Comparison of ENCODE assay signal across 24 cellular contexts in the genomic region with DNA sequence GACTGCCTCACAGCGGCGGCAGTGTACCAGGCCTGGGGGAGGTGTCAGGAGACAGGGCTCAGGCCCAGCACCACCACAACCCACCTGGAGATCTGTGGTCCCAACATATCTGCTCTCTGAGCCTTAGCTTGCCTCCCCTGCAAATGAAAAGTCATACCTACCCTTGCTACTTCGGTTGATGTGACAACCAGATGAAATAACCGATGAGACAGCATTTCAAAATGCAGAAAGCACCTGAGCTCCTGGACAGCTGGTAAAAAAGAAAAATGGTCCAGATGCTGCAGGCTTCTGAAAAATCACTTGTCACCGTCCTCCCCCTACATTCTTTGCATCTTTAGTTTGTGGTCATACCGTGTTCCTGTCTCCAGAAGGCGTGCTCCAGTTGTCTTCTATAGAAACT.
"Had no signal": no experiment of that assay in that cellular context is flagged by ENCODE, and none has a peak within 500 bp of the region (broad histone marks: within the 10 kb centered on the region; RNA-seq: fewer than 3 reads in every experiment).

No MANE protein-coding gene starts in this region.

- ATAC-seq: PC-3, WTC11 had no signal

- H3K4me1 ChIP-seq: adrenal gland had no signal

- H3K4me2 ChIP-seq: KMS-11 had no signal

- H3K9ac ChIP-seq: KMS-11 had no signal

- H3K27me3 ChIP-seq: adrenal gland had no signal

- H3K27ac ChIP-seq: adrenal gland, KMS-11 had no signal

- H3K4me3 Mint-ChIP-seq: activated CD4-positive, alpha-beta memory T cell treated with anti-CD3 and anti-CD28 coated beads for 36 hours; activated CD4-positive, alpha-beta T cell treated with anti-CD3 and anti-CD28 coated beads, Interleukin-2, amount 10 ng/mL, durations not matched to agents 24 days and 14 days; T-helper 1 cell treated with Interleukin-12 subunit alpha and Interleukin-12 subunit beta and Interleukin-4 antibody, amounts not matched to agents 30 μg/mL and 1 μg/mL, for 36 hours; WTC11 had no signal

- H3K9me3 Mint-ChIP-seq: activated CD4-positive, alpha-beta memory T cell treated with anti-CD3 and anti-CD28 coated beads for 36 hours; activated CD4-positive, alpha-beta T cell treated with anti-CD3 and anti-CD28 coated beads, Interleukin-2, amount 10 ng/mL, durations not matched to agents 24 days and 14 days; activated T-helper 2 cell treated with anti-CD3 and anti-CD28 coated beads, Interferon-gamma antibody, Interleukin-2, Interleukin-4, amounts not matched to agents 10 μg/mL and 5 μg/mL and 100 μg/mL, durations not matched to agents 14 hours and 24 hours and 36 hours; T-helper 1 cell treated with Interleukin-12 subunit alpha and Interleukin-12 subunit beta and Interleukin-4 antibody, amounts not matched to agents 30 μg/mL and 1 μg/mL, for 36 hours had no signal

- H3K36me3 ChIP-seq: adrenal gland, MG63 had no signal

- DNase-seq: activated CD4-positive, alpha-beta memory T cell treated with anti-CD3 and anti-CD28 coated beads for 36 hours; activated CD4-positive, alpha-beta T cell treated with anti-CD3 and anti-CD28 coated beads, Interleukin-2, amount 10 ng/mL, durations not matched to agents 24 days and 14 days; activated CD4-positive, CD25-positive, alpha-beta regulatory T cell treated with anti-CD3 and anti-CD28 coated beads, Interleukin-2, amount 50 U/mL, for 72 hours; activated CD8-positive, alpha-beta memory T cell treated with anti-CD3 and anti-CD28 coated beads for 24 hours; activated gamma-delta T cell treated with Interleukin-2 at 50 U/mL for 16 hours; activated naive CD4-positive, alpha-beta T cell treated with anti-CD3 and anti-CD28 coated beads, Interleukin-2, amount 50 U/mL, for 16 hours; activated T-cell treated with anti-CD3 and anti-CD28 coated beads, Interleukin-2, amount 50 U/mL, for 48 hours; adrenal gland; anterior cingulate cortex; caudate nucleus; MG63; MV-4-11; NCI-H1092 treated with DMSO at 0.1 percent for 48 hours; NCI-H1417 treated with DMSO at 0.1 percent for 48 hours; NCI-H1694; NCI-H2029 treated with DMSO at 0.1 percent for 48 hours; NCI-H446; NCI-H524; PC-3; SHP77 treated with DMSO at 0.1 percent for 48 hours had no signal

- H3K9me3 ChIP-seq: adrenal gland, MG63 had no signal

- H3K4me3 ChIP-seq: adrenal gland, MG63 had no signal

- H3K27ac Mint-ChIP-seq: activated CD4-positive, alpha-beta memory T cell treated with anti-CD3 and anti-CD28 coated beads for 36 hours; activated CD4-positive, alpha-beta T cell treated with anti-CD3 and anti-CD28 coated beads, Interleukin-2, amount 10 ng/mL, durations not matched to agents 24 days and 14 days; activated T-helper 2 cell treated with anti-CD3 and anti-CD28 coated beads, Interferon-gamma antibody, Interleukin-2, Interleukin-4, amounts not matched to agents 10 μg/mL and 5 μg/mL and 100 μg/mL, durations not matched to agents 14 hours and 24 hours and 36 hours; T-helper 1 cell treated with Interleukin-12 subunit alpha and Interleukin-12 subunit beta and Interleukin-4 antibody, amounts not matched to agents 30 μg/mL and 1 μg/mL, for 36 hours; WTC11 had no signal

- H3K36me3 Mint-ChIP-seq: activated CD4-positive, alpha-beta memory T cell treated with anti-CD3 and anti-CD28 coated beads for 36 hours; WTC11 had no signal
